In genomic region chr11:93288079-93288478, GRCh38 we compare ENCODE assay signal across 20 cellular contexts. TPM values are rescaled to one million over a fixed set of nuclear protein-coding genes. Genes with fewer than 3 reads are reported as not detected.
DNase-seq lines count a peak whose midpoint lies in the region; ATAC-seq and TF ChIP-seq lines count a peak whose summit lies in the region.
"Had no signal": no experiment of that assay in that cellular context is flagged by ENCODE, and none has a peak within 500 bp of the region (broad histone marks: within the 10 kb centered on the region; RNA-seq: fewer than 3 reads in every experiment).

No MANE protein-coding gene starts in this region.

- ATAC-seq in GM21367 (IDR thresholded peaks at IDR 0.05; ENCODE audit: unreplicated experiment) (peak; percentile 35), HG03103 (IDR thresholded peaks at IDR 0.05; ENCODE audit: low read depth, unreplicated experiment) (peak; percentile 51), PC-3 (no peak)
- ATAC-seq in stimulated activated naive CD8-positive, alpha-beta T cell treated with anti-CD3 and anti-CD28 coated beads, Interleukin-15, Interleukin-2, amounts not matched to agents 100 U/mL and 50 U/mL, for 24 hours = no peak

- DNase-seq in GM12865 (ENCODE audit: low read depth) (peak; percentile 79), PC-3 (peak; percentile 25), HFFc6 (no peak), cortex of kidney (lab: John Stamatoyannopoulos, UW) (no peak)
- no peak for DNase-seq in activated T-cell treated with anti-CD3 and anti-CD28 coated beads, Interleukin-2, amount 50 U/mL, for 24 hours
- no peak for DNase-seq in stimulated activated naive CD8-positive, alpha-beta T cell treated with anti-CD3 and anti-CD28 coated beads, Interleukin-15, Interleukin-2, amounts not matched to agents 100 U/mL and 50 U/mL, for 24 hours
- DNase-seq: ACHN; activated CD8-positive, alpha-beta memory T cell treated with anti-CD3 and anti-CD28 coated beads for 24 hours; activated gamma-delta T cell; anterior cingulate cortex; GDM1; head of caudate nucleus; NCI-H2029 treated with DMSO at 0.1 percent for 48 hours; occipital lobe; SK-N-SH; stimulated activated naive CD4-positive, alpha-beta T cell had no signal

- peaks cover 1% of the 10 kb centered on the region; the same call in 1 of the 2 replicates for H3K27me3 Mint-ChIP-seq in HFFc6 (ENCODE audit: insufficient read depth)
- H3K27me3 Mint-ChIP-seq in activated T-cell treated with anti-CD3 and anti-CD28 coated beads, Interleukin-2, amount 50 U/mL, for 24 hours = peaks cover 22% of the 10 kb centered on the region

- H3K4me1 Mint-ChIP-seq in HFFc6 (ENCODE audit: low read depth) = no peaks in the 10 kb centered on the region
- H3K4me1 Mint-ChIP-seq in activated T-cell treated with anti-CD3 and anti-CD28 coated beads, Interleukin-2, amount 50 U/mL, for 24 hours (ENCODE audit: low read depth) = no peaks in the 10 kb centered on the region

- intact Hi-C loops in PC-3 (cut with micrococcal nuclease) = no loop called here

- H3K4me1 ChIP-seq in PC-3 (ENCODE audit: insufficient read depth, low read length) = no peaks in the 10 kb centered on the region

- H3K36me3 ChIP-seq in PC-3 (ENCODE audit: low read depth, low read length) = no peaks in the 10 kb centered on the region

- H3K27ac Mint-ChIP-seq in HFFc6 = no peak overlapping the region
- no peak overlapping the region for H3K27ac Mint-ChIP-seq in activated T-cell treated with anti-CD3 and anti-CD28 coated beads, Interleukin-2, amount 50 U/mL, for 24 hours

- TF ChIP-seq CTCF in GM12865 (IDR thresholded peaks at IDR 0.05; ENCODE audit: insufficient read depth, low read depth, low read length, missing control alignments) = no peak
- no peak for TF ChIP-seq CTCF in PC-3 (conservative IDR thresholded peaks at IDR 0.05; ENCODE audit: low read depth, low read length)
- no peak for TF ChIP-seq CTCF in HFFc6 (IDR thresholded peaks at IDR 0.05)

- H3K27me3 ChIP-seq in PC-3 (ENCODE audit: low read length) = no peaks in the 10 kb centered on the region

- H3K9me3 ChIP-seq in PC-3 (ENCODE audit: low read length) = no peaks in the 10 kb centered on the region
- H3K9me3 ChIP-seq: SK-N-SH had no signal

- H3K79me2 ChIP-seq in PC-3 (ENCODE audit: low read length) = no peaks in the 10 kb centered on the region

- H3F3A ChIP-seq in PC-3 (ENCODE audit: low read length, unreplicated experiment) = no peaks in the 10 kb centered on the region

- no peaks in the 10 kb centered on the region for H3K36me3 Mint-ChIP-seq in HFFc6 (ENCODE audit: low read depth)
- H3K36me3 Mint-ChIP-seq in activated T-cell treated with anti-CD3 and anti-CD28 coated beads, Interleukin-2, amount 50 U/mL, for 24 hours (ENCODE audit: low read depth) = no peaks in the 10 kb centered on the region

- no peak overlapping the region for H3K4me2 ChIP-seq in PC-3 (ENCODE audit: low read length)
- H3K4me2 ChIP-seq: SK-N-SH had no signal

- H3K9ac ChIP-seq in PC-3 (ENCODE audit: low read length) = no peak overlapping the region
- H3K9ac ChIP-seq: SK-N-SH had no signal

- H3K4me3 ChIP-seq in GM12865 (ENCODE audit: low read depth, low read length) = no peak overlapping the region
- H3K4me3 ChIP-seq in PC-3 (ENCODE audit: low read length) = no peak overlapping the region
- H3K4me3 ChIP-seq: skin epidermis had no signal

- no peaks in the 10 kb centered on the region for H3K9me2 ChIP-seq in PC-3 (replicated peaks; ENCODE audit: low read length)
- H3K9me2 ChIP-seq: SK-N-SH had no signal

- H4K20me1 ChIP-seq in PC-3 (ENCODE audit: low read length) = no peaks in the 10 kb centered on the region

- no peaks in the 10 kb centered on the region for H3K9me3 Mint-ChIP-seq in HFFc6
- no peaks in the 10 kb centered on the region for H3K9me3 Mint-ChIP-seq in activated T-cell treated with anti-CD3 and anti-CD28 coated beads, Interleukin-2, amount 50 U/mL, for 24 hours

- no peak overlapping the region for H3K27ac ChIP-seq in PC-3 (ENCODE audit: low read length)
- H3K27ac ChIP-seq: skin epidermis had no signal

- no peak overlapping the region for H3K4me3 Mint-ChIP-seq in HFFc6
- no peak overlapping the region for H3K4me3 Mint-ChIP-seq in activated T-cell treated with anti-CD3 and anti-CD28 coated beads, Interleukin-2, amount 50 U/mL, for 24 hours

- BruUV-seq in PC-3 (replicated peaks; lab: Mats Ljungman, UMichigan) = no TSS peak

- H2AFZ ChIP-seq in PC-3 (ENCODE audit: low read length) = no peak overlapping the region

- POLR2A ChIA-PET in PC-3 (lab: Charles Lee; ENCODE audit: unreplicated experiment) = no interaction called here

- CTCF ChIA-PET in PC-3 (lab: Charles Lee) = no interaction called here

RNA-seq across cellular contexts. Expression of gene DEUP1, which starts 42.5 kb away (rescaled TPM):
- 0.26 TPM in 1 of 2 replicates, not detected in the other for total RNA-seq in PC-3 (2014; rRNA removed)
- not detected for total RNA-seq in HFFc6 (2021; fragmentation: NEBNext Ultra II Directional; extraction: Animal tissue kit (Norgen Biotek cat#: 25700))
- total RNA-seq: HT-29 had no signal

Comparison
In these comparisons a context has a peak if more than half of its experiments do, and no peak if none do; other contexts are left out.
1. DNase-seq: peak in GM12865 (single experiment) and PC-3 (single experiment); none in HFFc6 (single experiment), activated T-cell treated with anti-CD3 and anti-CD28 coated beads, Interleukin-2, amount 50 U/mL, for 24 hours (single experiment), cortex of kidney (single experiment) and stimulated activated naive CD8-positive, alpha-beta T cell treated with anti-CD3 and anti-CD28 coated beads, Interleukin-15, Interleukin-2, amounts not matched to agents 100 U/mL and 50 U/mL, for 24 hours (single experiment).
2. ATAC-seq: peak in GM21367 (single experiment) and HG03103 (single experiment); none in PC-3 (single experiment) and stimulated activated naive CD8-positive, alpha-beta T cell treated with anti-CD3 and anti-CD28 coated beads, Interleukin-15, Interleukin-2, amounts not matched to agents 100 U/mL and 50 U/mL, for 24 hours (single experiment).